Comparison of ENCODE assay signal across 8 cellular contexts in genomic region chr1:45339694-45340558, GRCh38. TPM values are rescaled to one million over a fixed set of nuclear protein-coding genes. Genes with fewer than 3 reads are reported as not detected.
A peak's percentile ranks its signal among the peaks of the same experiment; 100 is the strongest.
DNase-seq lines count a peak whose midpoint lies in the region; ATAC-seq, FAIRE-seq and TF ChIP-seq lines count a peak whose summit lies in the region.

Gene MUTYH (minus strand): TSS chr1:45340440. CDS start chr1:45334505, 5,935 bp downstream.
Gene TOE1 (plus strand): TSS chr1:45340170. CDS start chr1:45340253, 83 bp downstream.

- TF ChIP-seq EP300 in esophagus muscularis mucosa (IDR thresholded peaks at IDR 0.05) = no peak

- H3K36me3 ChIP-seq in DND-41 (ENCODE audit: insufficient read depth, low read length) (peaks cover 52% of the 10 kb centered on the region), Karpas-422 (ENCODE audit: insufficient read depth, low read length) (peaks cover 30% of the 10 kb centered on the region; the same call in 1 of the 2 replicates), esophagus muscularis mucosa (peaks cover 19 to 35% (median 33%) of the 10 kb centered on the region in 4 donors), muscle layer of colon (ENCODE audit: insufficient read depth, low read length) (peaks cover 40% of the 10 kb centered on the region)

- WGBS in esophagus muscularis mucosa = under 1% methylated on average over 39 of the region's 74 CpGs

- peaks cover 51% of the 10 kb centered on the region for H3K4me1 Mint-ChIP-seq in activated T-cell treated with anti-CD3 and anti-CD28 coated beads, Interleukin-2, amount 50 U/mL, for 72 hours (ENCODE audit: low read depth)

- H4K20me1 ChIP-seq in DND-41 (ENCODE audit: insufficient read depth, low read length) (peaks cover 23% of the 10 kb centered on the region; the same call in 1 of the 2 replicates), Karpas-422 (ENCODE audit: insufficient read depth, low read depth, low read length) (0 out of 2 replicates have a peak, but pooled peaks cover 3% of the 10 kb centered on the region)

- H3K27ac ChIP-seq in DND-41 (ENCODE audit: low read length) = peak within 1 kb of the TSS; percentile 91
- H3K27ac ChIP-seq in Karpas-422 (ENCODE audit: low read length) = peak within 1 kb of the TSS; percentile 81
- H3K27ac ChIP-seq in esophagus muscularis mucosa (replicated peaks in 1 of 4) = peak within 1 kb of the TSS; percentile 93 to 97 (median 95)
- H3K27ac ChIP-seq in muscle layer of colon (ENCODE audit: low read depth, low read length) = peak within 1 kb of the TSS; percentile 96

- H3K27me3 ChIP-seq in DND-41 (ENCODE audit: insufficient read depth, low read length, poor library complexity) (no peaks in the 10 kb centered on the region), Karpas-422 (ENCODE audit: low read length) (no peaks in the 10 kb centered on the region), esophagus muscularis mucosa (no peaks in the 10 kb centered on the region), muscle layer of colon (ENCODE audit: control insufficient read depth in 1 of 2, insufficient read depth in 2 of 2, low read length in 2 of 2) (no peaks in the 10 kb centered on the region)

- DNase-seq in DND-41 (peak; percentile 97), Karpas-422 (peak; percentile 98), RCC 7860 (ENCODE audit: low spot score) (peak; percentile 89), esophagus muscularis mucosa (ENCODE audit: extremely low spot score) (peak; percentile 96)
- peak; percentile 96 to 98 for DNase-seq in activated T-cell treated with anti-CD3 and anti-CD28 coated beads, Interleukin-2, amount 50 U/mL, for 72 hours
- peak; percentile 75 to 77 for DNase-seq in stimulated activated CD8-positive, alpha-beta memory T cell treated with anti-CD3 and anti-CD28 coated beads, Interleukin-7, amount 100 ng/mL, for 1 hour (ENCODE audit: low read depth in 2 of 2)

- peaks cover 21 to 25% of the 10 kb centered on the region in 2 donors for H3K36me3 Mint-ChIP-seq in activated T-cell treated with anti-CD3 and anti-CD28 coated beads, Interleukin-2, amount 50 U/mL, for 72 hours (ENCODE audit: insufficient read depth in 2 of 2)

- FAIRE-seq in RCC 7860 (lab: Jason Lieb, UNC) = peak; percentile 78

- TF ChIP-seq CTCF in DND-41 (IDR thresholded peaks at IDR 0.05; ENCODE audit: borderline replicate concordance, extremely low read depth, low read length, poor library complexity, severe bottlenecking) (no peak), esophagus muscularis mucosa (IDR thresholded peaks at IDR 0.05) (peak in 1 of 3 experiments; percentile 7)

- no peaks in the 10 kb centered on the region for H3K27me3 Mint-ChIP-seq in activated T-cell treated with anti-CD3 and anti-CD28 coated beads, Interleukin-2, amount 50 U/mL, for 72 hours (ENCODE audit: low read depth)

- ATAC-seq in DND-41 (ENCODE audit: insufficient read depth, low read depth) (peak; percentile 80), GM21825 (IDR thresholded peaks at IDR 0.05; ENCODE audit: unreplicated experiment) (peak; percentile 78)
- peak; percentile 86 to 88 for ATAC-seq in activated T-cell treated with anti-CD3 and anti-CD28 coated beads, Interleukin-2, amount 50 U/mL, for 72 hours (replicated peaks in 1 of 2)

- intact Hi-C loops in esophagus muscularis mucosa (cut with DNase I) = loop anchor here (5.0 kb wide), 1 partner anchor 38 kb away; no protein-coding TSS in a partner anchor

- H3K9me2 ChIP-seq in Karpas-422 (replicated peaks; ENCODE audit: insufficient read depth, low read length) = no peaks in the 10 kb centered on the region

- peaks cover 49% of the 10 kb centered on the region for H3K79me2 ChIP-seq in DND-41 (ENCODE audit: insufficient read depth, low read length)
- peaks cover 42% of the 10 kb centered on the region for H3K79me2 ChIP-seq in Karpas-422 (ENCODE audit: low read length)

- H3K4me1 ChIP-seq in DND-41 (ENCODE audit: insufficient read depth, low read length) (peaks cover 30% of the 10 kb centered on the region), Karpas-422 (ENCODE audit: low read length) (peaks cover 17% of the 10 kb centered on the region), esophagus muscularis mucosa (peaks cover 21 to 37% (median 29%) of the 10 kb centered on the region in 4 donors), muscle layer of colon (ENCODE audit: insufficient read depth, low read length) (peaks cover 16% of the 10 kb centered on the region)

- peak within 1 kb of the TSS; percentile 92 for H3K27ac Mint-ChIP-seq in activated T-cell treated with anti-CD3 and anti-CD28 coated beads, Interleukin-2, amount 50 U/mL, for 72 hours

- H2AFZ ChIP-seq in DND-41 (ENCODE audit: low read depth, low read length) = peak within 1 kb of the TSS; percentile 86
- peak within 1 kb of the TSS; percentile 80; the same call in 1 of the 2 replicates for H2AFZ ChIP-seq in Karpas-422 (ENCODE audit: low read length)

- H3K4me3 ChIP-seq in DND-41 (ENCODE audit: low read depth in 1 of 2, low read length in 2 of 2) (peak within 1 kb of the TSS; percentile 53 to 76), Karpas-422 (ENCODE audit: low read length) (peak within 1 kb of the TSS; percentile 90), esophagus muscularis mucosa (peak within 1 kb of the TSS; percentile 74 to 91 (median 82)), muscle layer of colon (ENCODE audit: low read depth in 1 of 2, low read length in 2 of 2) (peak within 1 kb of the TSS; percentile 72 to 93)

- no peak for TF ChIP-seq POLR2A in esophagus muscularis mucosa (IDR thresholded peaks at IDR 0.05; ENCODE audit: low read depth)

- H3K9ac ChIP-seq in DND-41 (ENCODE audit: low read depth, low read length) (peak within 1 kb of the TSS; percentile 78), Karpas-422 (ENCODE audit: low read length) (peak within 1 kb of the TSS; percentile 98), muscle layer of colon (ENCODE audit: low read length) (peak within 1 kb of the TSS; percentile 91)

- H3K9me3 ChIP-seq in DND-41 (ENCODE audit: insufficient read depth, low read length, severe bottlenecking) = no peaks in the 10 kb centered on the region
- H3K9me3 ChIP-seq in Karpas-422 (ENCODE audit: low read length) = no peaks in the 10 kb centered on the region
- no peaks in the 10 kb centered on the region for H3K9me3 ChIP-seq in esophagus muscularis mucosa
- H3K9me3 ChIP-seq in muscle layer of colon (ENCODE audit: low read length) = no peaks in the 10 kb centered on the region

- peaks cover 0 to 2% of the 10 kb centered on the region in 2 donors for H3K9me3 Mint-ChIP-seq in activated T-cell treated with anti-CD3 and anti-CD28 coated beads, Interleukin-2, amount 50 U/mL, for 72 hours

- H3K4me3 Mint-ChIP-seq in activated T-cell treated with anti-CD3 and anti-CD28 coated beads, Interleukin-2, amount 50 U/mL, for 72 hours = peak within 1 kb of the TSS; percentile 91 to 100

- H3K4me2 ChIP-seq in DND-41 (ENCODE audit: insufficient read depth, low read length) = peak within 1 kb of the TSS; percentile 91
- H3K4me2 ChIP-seq in Karpas-422 (ENCODE audit: low read depth, low read length, poor library complexity, severe bottlenecking) = peak within 1 kb of the TSS; percentile 78

RNA-seq across cellular contexts. Expression of gene MUTYH, which starts in this region (rescaled TPM):
- total RNA-seq in Karpas-422 (2014; rRNA removed; shearing (Covaris generic); ENCODE audit: low replicate concordance) = 40.8 and 53.9 TPM in 2 replicates
- total RNA-seq in activated T-cell treated with anti-CD3 and anti-CD28 coated beads, Interleukin-2, amount 50 U/mL, for 72 hours = 10 to 100 TPM; 51.9 to 67.9 TPM
- 10 to 100 TPM in 3 of 4 donors, 1 to 10 TPM in 1; 10.0 to 22.1 (median 14.9) TPM for total RNA-seq in esophagus muscularis mucosa

RNA-seq across cellular contexts. Expression of gene TOE1, which starts in this region (rescaled TPM):
- total RNA-seq in Karpas-422 (2014; rRNA removed; shearing (Covaris generic); ENCODE audit: low replicate concordance) = 8.9 and 12.7 TPM in 2 replicates
- 10 to 100 TPM; 23.9 to 34.4 TPM for total RNA-seq in activated T-cell treated with anti-CD3 and anti-CD28 coated beads, Interleukin-2, amount 50 U/mL, for 72 hours
- total RNA-seq in esophagus muscularis mucosa = 10 to 100 TPM in 1 of 4 donors, 1 to 10 TPM in 3; 5.0 to 11.8 (median 7.6) TPM

Comparison
In these comparisons a context has a peak if more than half of its experiments do, and no peak if none do; other contexts are left out.
1. Peak in every context shown above with its lines: DNase-seq, ATAC-seq, H3K4me3 ChIP-seq and H3K27ac ChIP-seq.